23 cellular contexts compared by ENCODE assay signal in genomic region chr20:22619806-22620205, GRCh38. TPM values are rescaled to one million over a fixed set of nuclear protein-coding genes. Genes with fewer than 3 reads are reported as not detected.
DNase-seq lines count a peak whose midpoint lies in the region; ATAC-seq, FAIRE-seq and TF ChIP-seq lines count a peak whose summit lies in the region.
"Had no signal": no experiment of that assay in that cellular context is flagged by ENCODE, and none has a peak within 500 bp of the region (broad histone marks: within the 10 kb centered on the region; RNA-seq: fewer than 3 reads in every experiment).

No MANE protein-coding gene starts in this region.

- H3K9me3 Mint-ChIP-seq in endodermal cell = no peaks in the 10 kb centered on the region
- H3K9me3 Mint-ChIP-seq in immature natural killer cell = peaks cover 0 to 2% (median under 1%) of the 10 kb centered on the region in 6 donors
- H3K9me3 Mint-ChIP-seq: CD4-positive, alpha-beta T cell had no signal

- H3K4me3 ChIP-seq in A549 = no peak overlapping the region
- peak overlapping the region; percentile 39 for H3K4me3 ChIP-seq in HUES48 (ENCODE audit: low read depth, low read length)
- peak overlapping the region; percentile 15 for H3K4me3 ChIP-seq in endodermal cell (ENCODE audit: low read length)
- H3K4me3 ChIP-seq in spleen = no peak overlapping the region
- H3K4me3 ChIP-seq: BLaER1 had no signal

- ATAC-seq in A549 (no peak), GM19455 (IDR thresholded peaks at IDR 0.05; ENCODE audit: unreplicated experiment) (no peak)

- no peak for FAIRE-seq in A549 (lab: Jason Lieb, UNC)
- FAIRE-seq: GM12891, HTR-8/SVneo had no signal

- POLR2A ChIA-PET in A549 (lab: Yijun Ruan, JAX) = interaction anchor here (0.6 kb wide), 1 partner anchor 17 kb away, joined by 10 read pairs; no protein-coding TSS in a partner anchor

- 0 out of 3 replicates have a peak overlapping the region, but pooled peaks have one; percentile 0 for H3K4me2 ChIP-seq in A549
- H3K4me2 ChIP-seq: BLaER1 had no signal

- H3K27ac Mint-ChIP-seq in endodermal cell (peak overlapping the region; percentile 69), immature natural killer cell (no peak overlapping the region)
- H3K27ac Mint-ChIP-seq: CD4-positive, alpha-beta T cell had no signal

- TF ChIP-seq CTCF in A549 (IDR thresholded peaks at IDR 0.05) (no peak), endodermal cell (conservative IDR thresholded peaks at IDR 0.05) (no peak), spleen (IDR thresholded peaks at IDR 0.05 in 8 of 11, conservative IDR thresholded peaks at IDR 0.05 in 3 of 11) (no peak)

- H3K9me3 ChIP-seq in A549 (no peaks in the 10 kb centered on the region), HUES48 (ENCODE audit: control insufficient read depth, insufficient read depth, low read length) (no peaks in the 10 kb centered on the region), endodermal cell (ENCODE audit: control insufficient read depth, low read length) (no peaks in the 10 kb centered on the region), spleen (no peaks in the 10 kb centered on the region)
- H3K9me3 ChIP-seq: BLaER1 had no signal

- H3K9ac ChIP-seq in HUES48 (ENCODE audit: low read depth, low read length) = no peak overlapping the region
- no peak overlapping the region for H3K9ac ChIP-seq in endodermal cell (ENCODE audit: extremely low read depth, low read length, poor library complexity, severe bottlenecking)
- H3K9ac ChIP-seq: BLaER1 had no signal

- H3K4me3 Mint-ChIP-seq in endodermal cell (no peak overlapping the region), immature natural killer cell (no peak overlapping the region)
- H3K4me3 Mint-ChIP-seq: CD4-positive, alpha-beta T cell had no signal

- no peak overlapping the region for H3K27ac ChIP-seq in A549
- H3K27ac ChIP-seq in HUES48 (ENCODE audit: low read depth, low read length) = peak overlapping the region; percentile 29
- H3K27ac ChIP-seq in endodermal cell (ENCODE audit: low read depth, low read length) = no peak overlapping the region
- no peak overlapping the region for H3K27ac ChIP-seq in spleen
- H3K27ac ChIP-seq: BLaER1, RWPE1 had no signal

- TF ChIP-seq RAD21 in A549 (conservative IDR thresholded peaks at IDR 0.05 in 1 of 2, IDR thresholded peaks at IDR 0.05 in 1 of 2) = no peak

- CTCF ChIA-PET in A549 (lab: Yijun Ruan, JAX) = interaction anchor here (0.9 to 5.0 kb wide), 5 partner anchors 13 to 626 kb away, joined by 3 to 29 read pairs (median 6); no protein-coding TSS in a partner anchor

- peaks cover 40% of the 10 kb centered on the region for H3K4me1 Mint-ChIP-seq in endodermal cell
- H3K4me1 Mint-ChIP-seq in immature natural killer cell = no peaks in the 10 kb centered on the region

- intact Hi-C loops in spleen (cut with DNase I; ENCODE audit: low total_unique reads) = no loop called here

- DNase-seq in A549 (ENCODE audit: low read depth in 1 of 2, low spot score in 1 of 2) (no peak), endodermal cell (peak; percentile 67), iPS-NIHi11 (ENCODE audit: low spot score) (peak; percentile 23), spleen (no peak), immature natural killer cell (no peak)
- DNase-seq: 8988T; CD4-positive, alpha-beta T cell; DMS79; EL; HCEC 1CT; NCI-H1092; NCI-H1417 treated with DMSO at 0.1 percent for 48 hours; NCI-H1694 treated with DMSO at 0.1 percent for 48 hours; NCI-H2081; NCI-H2227 treated with DMSO at 0.1 percent for 48 hours; NCI-H526 treated with DMSO at 0.1 percent for 48 hours had no signal

- H3K36me3 Mint-ChIP-seq in endodermal cell (ENCODE audit: low read depth) (no peaks in the 10 kb centered on the region), immature natural killer cell (no peaks in the 10 kb centered on the region)

- TF ChIP-seq POLR2A in A549 (IDR thresholded peaks at IDR 0.05; ENCODE audit: low read length) = no peak
- no peak for TF ChIP-seq POLR2A in spleen (IDR thresholded peaks at IDR 0.05)

- 80% methylated on average over 6 of the region's 6 CpGs for WGBS in A549 (ENCODE audit: missing lambda C conversion rate)
- 38 to 44% methylated on average over 3 to 5 of the region's 6 CpGs for WGBS in endodermal cell (ENCODE audit: insufficient coverage in 1 of 2, insufficient read length in 1 of 2), 2 experiments
- WGBS in spleen, 5 donors = 71 to 81% (median 77%) methylated on average over 6 of the region's 6 CpGs

- H3K36me3 ChIP-seq in HUES48 (ENCODE audit: control insufficient read depth, insufficient read depth, low read length) (no peaks in the 10 kb centered on the region), endodermal cell (ENCODE audit: control insufficient read depth, insufficient read depth, low read length) (no peaks in the 10 kb centered on the region), spleen (no peaks in the 10 kb centered on the region)
- H3K36me3 ChIP-seq: BLaER1 had no signal

- no peak for TF ChIP-seq EP300 in A549 (IDR thresholded peaks at IDR 0.05)

- H3K4me1 ChIP-seq in A549 (peaks cover 29% of the 10 kb centered on the region), HUES48 (ENCODE audit: control insufficient read depth, insufficient read depth, low read length) (peaks cover 34% of the 10 kb centered on the region), endodermal cell (ENCODE audit: control insufficient read depth, insufficient read depth, low read length) (peaks cover 17% of the 10 kb centered on the region), spleen (no peaks in the 10 kb centered on the region)

- H3K27me3 ChIP-seq in HUES48 (ENCODE audit: control insufficient read depth, insufficient read depth, low read length) (peaks cover 36% of the 10 kb centered on the region), endodermal cell (ENCODE audit: control insufficient read depth, insufficient read depth, low read length, poor library complexity, severe bottlenecking) (no peaks in the 10 kb centered on the region), spleen (replicated peaks in 1 of 7) (peaks cover 0 to 12% (median 0%) of the 10 kb centered on the region in 7 donors)
- H3K27me3 ChIP-seq: BLaER1 had no signal

- H3K27me3 Mint-ChIP-seq in endodermal cell (ENCODE audit: insufficient read depth) = no peaks in the 10 kb centered on the region
- H3K27me3 Mint-ChIP-seq in immature natural killer cell (ENCODE audit: low read depth in 3 of 3) = peaks cover under 1 to 2% (median 2%) of the 10 kb centered on the region in 3 donors
- H3K27me3 Mint-ChIP-seq: CD4-positive, alpha-beta T cell had no signal

TF ChIP-seq in A549, 52 proteins besides CTCF, POLR2A, EP300 and RAD21:
- TF ChIP-seq KDM5A (IDR thresholded peaks at IDR 0.05) (no peak), BCL3 (IDR thresholded peaks at IDR 0.05) (no peak), KDM1A (IDR thresholded peaks at IDR 0.05; ENCODE audit: low read depth) (no peak), ZC3H11A (IDR thresholded peaks at IDR 0.05) (no peak), BHLHE40 (IDR thresholded peaks at IDR 0.05; ENCODE audit: low read depth, low read length) (no peak), CBX8 (IDR thresholded peaks at IDR 0.05) (no peak), E2F6 (IDR thresholded peaks at IDR 0.05; ENCODE audit: borderline replicate concordance, low read depth) (no peak), CEBPB (IDR thresholded peaks at IDR 0.05) (no peak), ZNF302 (CRISPR knock-in tag; IDR thresholded peaks at IDR 0.05) (no peak), MYC (IDR thresholded peaks at IDR 0.05; ENCODE audit: borderline replicate concordance, low read length) (no peak)
- TF ChIP-seq, protein P1, sequence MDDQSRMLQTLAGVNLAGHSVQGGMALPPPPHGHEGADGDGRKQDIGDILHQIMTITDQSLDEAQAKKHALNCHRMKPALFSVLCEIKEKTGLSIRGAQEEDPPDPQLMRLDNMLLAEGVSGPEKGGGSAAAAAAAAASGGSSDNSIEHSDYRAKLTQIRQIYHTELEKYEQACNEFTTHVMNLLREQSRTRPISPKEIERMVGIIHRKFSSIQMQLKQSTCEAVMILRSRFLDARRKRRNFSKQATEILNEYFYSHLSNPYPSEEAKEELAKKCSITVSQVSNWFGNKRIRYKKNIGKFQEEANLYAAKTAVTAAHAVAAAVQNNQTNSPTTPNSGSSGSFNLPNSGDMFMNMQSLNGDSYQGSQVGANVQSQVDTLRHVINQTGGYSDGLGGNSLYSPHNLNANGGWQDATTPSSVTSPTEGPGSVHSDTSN (IDR thresholded peaks at IDR 0.05) = no peak

RNA-seq across cellular contexts. Expression of gene FOXA2, which starts 35.4 kb away (rescaled TPM):
- polyA plus RNA-seq in A549 (2011; rRNA removed) (7.4 and 8.3 TPM in 2 replicates), A549 (2017; fragmentation: RNase III; extraction: RNeasy Plus Mini Kit Qiagen cat#74134 plus additional on column Dnase treatment) (16.7 to 20.7 TPM (median 20.3 TPM) in 3 replicates), spleen (not detected), immature natural killer cell (not detected)
- polyA plus RNA-seq in A549 (2012; cell fraction: cytosol; rRNA removed) = 13.2 and 20.1 TPM in 2 replicates
- polyA plus RNA-seq in A549 (2012; cell fraction: nucleus; rRNA removed) = 24.6 and 38.1 TPM in 2 replicates
- polyA minus RNA-seq in A549 (2011; rRNA and poly(A)+ RNA removed) = 6.1 and 8.4 TPM in 2 replicates
- total RNA-seq in endodermal cell (100 to 1,000 TPM in 1 of 2 donors, 10 to 100 TPM in 1; 86.7 to 123 TPM), spleen (not detected)
- 19.1 TPM for polyA plus RNA-seq in endodermal cell (2013, experiment 1 of 2)
- 21.7 TPM for polyA plus RNA-seq in endodermal cell (2013, experiment 2 of 2)
- total RNA-seq: CD4-positive, alpha-beta T cell; NCI-H460 had no signal

Comparison
In these comparisons a context has a peak if more than half of its experiments do, and no peak if none do; other contexts are left out.
1. DNase-seq: peak in endodermal cell (single experiment) and iPS-NIHi11 (single experiment); none in A549 (0 of 2), spleen (single experiment) and immature natural killer cell (0 of 3).
2. H3K4me3 ChIP-seq: peak in HUES48 (single experiment) and endodermal cell (single experiment); none in A549 (single experiment) and spleen (0 of 8).
3. RNA of gene FOXA2, which starts 35.4 kb away (polyA plus RNA-seq): 7.4 to 38.1 TPM in A549; not detected in spleen and not detected in immature natural killer cell; every median in the first group is over 4 times any median in the second.